ENCODE assay signal across 1 cellular context in the genomic region with DNA sequence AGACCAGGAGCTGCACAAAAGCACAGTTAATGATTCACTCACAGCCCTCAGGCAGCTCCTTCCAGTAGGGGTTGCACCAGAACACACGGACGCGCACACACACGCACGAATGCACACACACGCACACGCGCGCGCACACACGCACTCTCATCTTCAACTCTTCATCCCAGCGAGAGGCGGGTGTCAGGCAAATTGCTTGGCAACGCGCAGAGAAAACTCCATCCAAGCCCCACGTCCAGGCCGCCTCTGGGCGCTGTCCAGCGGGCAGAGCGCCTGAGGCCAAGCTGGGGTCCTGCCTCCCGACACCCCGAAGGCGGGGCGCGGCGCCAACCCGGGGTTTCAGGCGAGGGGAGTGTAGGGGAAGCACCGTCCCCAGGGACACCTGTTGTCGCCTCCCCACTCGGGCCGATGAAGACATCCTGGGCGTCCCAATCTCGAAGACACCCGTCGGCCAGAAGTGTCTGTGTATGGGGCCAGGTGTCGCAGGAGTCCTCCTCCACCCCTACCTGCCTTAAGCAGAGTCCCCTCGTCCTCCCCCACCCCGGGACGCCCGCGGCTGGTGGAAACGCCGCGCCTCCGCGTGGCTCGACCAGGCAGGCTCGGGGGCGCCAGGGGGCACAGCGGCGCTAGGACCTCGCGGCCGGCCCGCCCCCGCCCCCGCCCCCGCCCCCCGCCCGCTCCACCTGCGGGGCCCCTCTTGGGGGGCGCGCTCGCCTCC.
TF ChIP-seq lines count a peak whose summit lies in the region.

No MANE protein-coding gene starts in this region.

TF ChIP-seq in WTC11, 78 proteins besides CTCF, POLR2A, EP300 and RAD21 (continued from another document):
- TF ChIP-seq, protein P1, sequence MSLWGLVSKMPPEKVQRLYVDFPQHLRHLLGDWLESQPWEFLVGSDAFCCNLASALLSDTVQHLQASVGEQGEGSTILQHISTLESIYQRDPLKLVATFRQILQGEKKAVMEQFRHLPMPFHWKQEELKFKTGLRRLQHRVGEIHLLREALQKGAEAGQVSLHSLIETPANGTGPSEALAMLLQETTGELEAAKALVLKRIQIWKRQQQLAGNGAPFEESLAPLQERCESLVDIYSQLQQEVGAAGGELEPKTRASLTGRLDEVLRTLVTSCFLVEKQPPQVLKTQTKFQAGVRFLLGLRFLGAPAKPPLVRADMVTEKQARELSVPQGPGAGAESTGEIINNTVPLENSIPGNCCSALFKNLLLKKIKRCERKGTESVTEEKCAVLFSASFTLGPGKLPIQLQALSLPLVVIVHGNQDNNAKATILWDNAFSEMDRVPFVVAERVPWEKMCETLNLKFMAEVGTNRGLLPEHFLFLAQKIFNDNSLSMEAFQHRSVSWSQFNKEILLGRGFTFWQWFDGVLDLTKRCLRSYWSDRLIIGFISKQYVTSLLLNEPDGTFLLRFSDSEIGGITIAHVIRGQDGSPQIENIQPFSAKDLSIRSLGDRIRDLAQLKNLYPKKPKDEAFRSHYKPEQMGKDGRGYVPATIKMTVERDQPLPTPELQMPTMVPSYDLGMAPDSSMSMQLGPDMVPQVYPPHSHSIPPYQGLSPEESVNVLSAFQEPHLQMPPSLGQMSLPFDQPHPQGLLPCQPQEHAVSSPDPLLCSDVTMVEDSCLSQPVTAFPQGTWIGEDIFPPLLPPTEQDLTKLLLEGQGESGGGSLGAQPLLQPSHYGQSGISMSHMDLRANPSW (CRISPR knock-in tag; conservative IDR thresholded peaks at IDR 0.05; ENCODE audit: low read depth): no peak
- TF ChIP-seq HMGA2 (CRISPR knock-in tag; IDR thresholded peaks at IDR 0.05): no peak
- TF ChIP-seq, protein P2, sequence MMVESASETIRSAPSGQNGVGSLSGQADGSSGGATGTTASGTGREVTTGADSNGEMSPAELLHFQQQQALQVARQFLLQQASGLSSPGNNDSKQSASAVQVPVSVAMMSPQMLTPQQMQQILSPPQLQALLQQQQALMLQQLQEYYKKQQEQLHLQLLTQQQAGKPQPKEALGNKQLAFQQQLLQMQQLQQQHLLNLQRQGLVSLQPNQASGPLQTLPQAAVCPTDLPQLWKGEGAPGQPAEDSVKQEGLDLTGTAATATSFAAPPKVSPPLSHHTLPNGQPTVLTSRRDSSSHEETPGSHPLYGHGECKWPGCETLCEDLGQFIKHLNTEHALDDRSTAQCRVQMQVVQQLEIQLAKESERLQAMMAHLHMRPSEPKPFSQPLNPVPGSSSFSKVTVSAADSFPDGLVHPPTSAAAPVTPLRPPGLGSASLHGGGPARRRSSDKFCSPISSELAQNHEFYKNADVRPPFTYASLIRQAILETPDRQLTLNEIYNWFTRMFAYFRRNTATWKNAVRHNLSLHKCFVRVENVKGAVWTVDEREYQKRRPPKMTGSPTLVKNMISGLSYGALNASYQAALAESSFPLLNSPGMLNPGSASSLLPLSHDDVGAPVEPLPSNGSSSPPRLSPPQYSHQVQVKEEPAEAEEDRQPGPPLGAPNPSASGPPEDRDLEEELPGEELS (CRISPR knock-in tag; IDR thresholded peaks at IDR 0.05): peak; percentile 80; the same call in 1 of the 2 replicates
- TF ChIP-seq ATF1 (CRISPR knock-in tag; IDR thresholded peaks at IDR 0.05): no peak
- peak; percentile 54; the same call in 1 of the 2 replicates for TF ChIP-seq TEAD4 (CRISPR knock-in tag; IDR thresholded peaks at IDR 0.05)
- TF ChIP-seq, protein P3, sequence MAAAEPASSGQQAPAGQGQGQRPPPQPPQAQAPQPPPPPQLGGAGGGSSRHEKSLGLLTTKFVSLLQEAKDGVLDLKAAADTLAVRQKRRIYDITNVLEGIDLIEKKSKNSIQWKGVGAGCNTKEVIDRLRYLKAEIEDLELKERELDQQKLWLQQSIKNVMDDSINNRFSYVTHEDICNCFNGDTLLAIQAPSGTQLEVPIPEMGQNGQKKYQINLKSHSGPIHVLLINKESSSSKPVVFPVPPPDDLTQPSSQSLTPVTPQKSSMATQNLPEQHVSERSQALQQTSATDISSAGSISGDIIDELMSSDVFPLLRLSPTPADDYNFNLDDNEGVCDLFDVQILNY (CRISPR knock-in tag; IDR thresholded peaks at IDR 0.05): no peak
- no peak for TF ChIP-seq NR3C1 (CRISPR knock-in tag; conservative IDR thresholded peaks at IDR 0.05; ENCODE audit: low read depth)
- TF ChIP-seq, protein P4, sequence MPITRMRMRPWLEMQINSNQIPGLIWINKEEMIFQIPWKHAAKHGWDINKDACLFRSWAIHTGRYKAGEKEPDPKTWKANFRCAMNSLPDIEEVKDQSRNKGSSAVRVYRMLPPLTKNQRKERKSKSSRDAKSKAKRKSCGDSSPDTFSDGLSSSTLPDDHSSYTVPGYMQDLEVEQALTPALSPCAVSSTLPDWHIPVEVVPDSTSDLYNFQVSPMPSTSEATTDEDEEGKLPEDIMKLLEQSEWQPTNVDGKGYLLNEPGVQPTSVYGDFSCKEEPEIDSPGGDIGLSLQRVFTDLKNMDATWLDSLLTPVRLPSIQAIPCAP (CRISPR knock-in tag; IDR thresholded peaks at IDR 0.05): 0 out of 2 replicates have a peak, but pooled peaks have one; percentile 67
- TF ChIP-seq, protein P5, sequence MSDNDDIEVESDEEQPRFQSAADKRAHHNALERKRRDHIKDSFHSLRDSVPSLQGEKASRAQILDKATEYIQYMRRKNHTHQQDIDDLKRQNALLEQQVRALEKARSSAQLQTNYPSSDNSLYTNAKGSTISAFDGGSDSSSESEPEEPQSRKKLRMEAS (CRISPR knock-in tag; IDR thresholded peaks at IDR 0.05): peak; percentile 68
- peak; percentile 76 for TF ChIP-seq FOXK1 (CRISPR knock-in tag; IDR thresholded peaks at IDR 0.05)
- TF ChIP-seq, protein P6, sequence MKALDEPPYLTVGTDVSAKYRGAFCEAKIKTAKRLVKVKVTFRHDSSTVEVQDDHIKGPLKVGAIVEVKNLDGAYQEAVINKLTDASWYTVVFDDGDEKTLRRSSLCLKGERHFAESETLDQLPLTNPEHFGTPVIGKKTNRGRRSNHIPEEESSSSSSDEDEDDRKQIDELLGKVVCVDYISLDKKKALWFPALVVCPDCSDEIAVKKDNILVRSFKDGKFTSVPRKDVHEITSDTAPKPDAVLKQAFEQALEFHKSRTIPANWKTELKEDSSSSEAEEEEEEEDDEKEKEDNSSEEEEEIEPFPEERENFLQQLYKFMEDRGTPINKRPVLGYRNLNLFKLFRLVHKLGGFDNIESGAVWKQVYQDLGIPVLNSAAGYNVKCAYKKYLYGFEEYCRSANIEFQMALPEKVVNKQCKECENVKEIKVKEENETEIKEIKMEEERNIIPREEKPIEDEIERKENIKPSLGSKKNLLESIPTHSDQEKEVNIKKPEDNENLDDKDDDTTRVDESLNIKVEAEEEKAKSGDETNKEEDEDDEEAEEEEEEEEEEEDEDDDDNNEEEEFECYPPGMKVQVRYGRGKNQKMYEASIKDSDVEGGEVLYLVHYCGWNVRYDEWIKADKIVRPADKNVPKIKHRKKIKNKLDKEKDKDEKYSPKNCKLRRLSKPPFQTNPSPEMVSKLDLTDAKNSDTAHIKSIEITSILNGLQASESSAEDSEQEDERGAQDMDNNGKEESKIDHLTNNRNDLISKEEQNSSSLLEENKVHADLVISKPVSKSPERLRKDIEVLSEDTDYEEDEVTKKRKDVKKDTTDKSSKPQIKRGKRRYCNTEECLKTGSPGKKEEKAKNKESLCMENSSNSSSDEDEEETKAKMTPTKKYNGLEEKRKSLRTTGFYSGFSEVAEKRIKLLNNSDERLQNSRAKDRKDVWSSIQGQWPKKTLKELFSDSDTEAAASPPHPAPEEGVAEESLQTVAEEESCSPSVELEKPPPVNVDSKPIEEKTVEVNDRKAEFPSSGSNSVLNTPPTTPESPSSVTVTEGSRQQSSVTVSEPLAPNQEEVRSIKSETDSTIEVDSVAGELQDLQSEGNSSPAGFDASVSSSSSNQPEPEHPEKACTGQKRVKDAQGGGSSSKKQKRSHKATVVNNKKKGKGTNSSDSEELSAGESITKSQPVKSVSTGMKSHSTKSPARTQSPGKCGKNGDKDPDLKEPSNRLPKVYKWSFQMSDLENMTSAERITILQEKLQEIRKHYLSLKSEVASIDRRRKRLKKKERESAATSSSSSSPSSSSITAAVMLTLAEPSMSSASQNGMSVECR (CRISPR knock-in tag; IDR thresholded peaks at IDR 0.05; ENCODE audit: borderline replicate concordance): peak; percentile 96
- TF ChIP-seq ZNF121 (CRISPR knock-in tag; IDR thresholded peaks at IDR 0.05): peak; percentile 45; the same call in 1 of the 2 replicates
- 0 out of 2 replicates have a peak, but pooled peaks have one; percentile 7 for TF ChIP-seq ZBTB21 (CRISPR knock-in tag; IDR thresholded peaks at IDR 0.05; ENCODE audit: borderline replicate concordance)
TF ChIP-seq in WTC11: peak in this region for 19.
